34 cellular contexts compared by ENCODE assay signal in genomic region chr21:34268493-34268892, GRCh38.
"Had no signal": no experiment of that assay in that cellular context is flagged by ENCODE, and none has a peak within 500 bp of the region (broad histone marks: within the 10 kb centered on the region; RNA-seq: fewer than 3 reads in every experiment).

No MANE protein-coding gene starts in this region.

- H3K4me3 ChIP-seq: adrenal gland, body of pancreas, breast epithelium had no signal

- FAIRE-seq: astrocyte, TTC549 had no signal

- H3K9me3 ChIP-seq: adrenal gland, body of pancreas, breast epithelium had no signal

- H3K36me3 ChIP-seq: adrenal gland, brain microvascular endothelial cell, breast epithelium had no signal

- H3K27ac ChIP-seq: adrenal gland, body of pancreas, brain microvascular endothelial cell, breast epithelium, VCaP had no signal

- ATAC-seq: activated CD8-positive, alpha-beta memory T cell treated with anti-CD3 and anti-CD28 coated beads, Interleukin-2, amount 10 ng/mL, durations not matched to agents 7 days and 5 days; activated CD8-positive, alpha-beta T cell treated with anti-CD3 and anti-CD28 coated beads, Interleukin-2, amount 10 ng/mL, durations not matched to agents 7 days and 5 days; activated naive CD4-positive, alpha-beta T cell treated with anti-CD3 and anti-CD28 coated beads, Interleukin-2, amount 50 U/mL, for 72 hours; activated T-cell treated with anti-CD3 and anti-CD28 coated beads, Interleukin-2, amount 50 U/mL, for 4 hours; activated T-cell treated with anti-CD3 and anti-CD28 coated beads, Interleukin-2, amount 50 U/mL, for 72 hours; activated T-helper 17 cell treated with anti-CD3 and anti-CD28 coated beads, Interleukin-2, amount 50 U/mL, for 72 hours; body of pancreas had no signal

- H3K4me1 ChIP-seq: adrenal gland, body of pancreas, breast epithelium had no signal

- DNase-seq: activated B cell treated with CpG ODN at 0.5 μM for 24 hours; activated CD4-positive, alpha-beta memory T cell treated with anti-CD3 and anti-CD28 coated beads, Interleukin-2, amount 10 ng/mL, durations not matched to agents 7 days and 5 days; activated CD4-positive, alpha-beta T cell treated with anti-CD3 and anti-CD28 coated beads for 4 hours; activated CD4-positive, alpha-beta T cell treated with anti-CD3 and anti-CD28 coated beads, Interleukin-2, amount 10 ng/mL, durations not matched to agents 24 days and 14 days; activated CD4-positive, alpha-beta T cell treated with anti-CD3 and anti-CD28 coated beads, Interleukin-2, amount 50 U/mL, for 48 hours; activated CD4-positive, CD25-positive, alpha-beta regulatory T cell treated with anti-CD3 and anti-CD28 coated beads, Interleukin-2, amount 50 U/mL, for 72 hours; activated CD8-positive, alpha-beta memory T cell treated with anti-CD3 and anti-CD28 coated beads for 24 hours; activated CD8-positive, alpha-beta memory T cell treated with anti-CD3 and anti-CD28 coated beads, Interleukin-2, amount 10 ng/mL, durations not matched to agents 7 days and 5 days; activated CD8-positive, alpha-beta T cell treated with anti-CD3 and anti-CD28 coated beads, Interleukin-2, amount 10 ng/mL, durations not matched to agents 7 days and 5 days; activated effector memory CD4-positive, alpha-beta T cell treated with anti-CD3 and anti-CD28 coated beads, Interleukin-2, amount 50 U/mL, for 16 hours; activated gamma-delta T cell treated with Interleukin-2 at 50 U/mL for 16 hours; activated naive CD4-positive, alpha-beta T cell; activated naive CD4-positive, alpha-beta T cell treated with anti-CD3 and anti-CD28 coated beads for 36 hours; activated naive CD4-positive, alpha-beta T cell treated with anti-CD3 and anti-CD28 coated beads, Interleukin-2, amount 50 U/mL, for 16 hours; activated naive CD8-positive, alpha-beta T cell treated with anti-CD3 and anti-CD28 coated beads for 36 hours; activated T-cell treated with anti-CD3 and anti-CD28 coated beads for 4 hours; activated T-cell treated with anti-CD3 and anti-CD28 coated beads, Interleukin-2, amount 50 U/mL, for 1 hour; activated T-cell treated with anti-CD3 and anti-CD28 coated beads, Interleukin-2, amount 50 U/mL, for 4 hours; activated T-cell treated with anti-CD3 and anti-CD28 coated beads, Interleukin-2, amount 50 U/mL, for 72 hours; adrenal gland; amniotic stem cell; aorta; body of pancreas; brain microvascular endothelial cell; central memory CD4-positive, alpha-beta T cell; T-helper 1 cell; T-helper 2 cell; T-helper 9 cell had no signal

- H3K27me3 ChIP-seq: adrenal gland, body of pancreas, brain microvascular endothelial cell, breast epithelium had no signal
